8 cellular contexts compared by ENCODE assay signal in genomic region chr20:63573739-63574131, GRCh38. TPM values are rescaled to one million over a fixed set of nuclear protein-coding genes. Genes with fewer than 3 reads are reported as not detected.
DNase-seq lines count a peak whose midpoint lies in the region; ATAC-seq, FAIRE-seq and TF ChIP-seq lines count a peak whose summit lies in the region.

No MANE protein-coding gene starts in this region.

- H3K36me3 Mint-ChIP-seq in activated CD4-positive, alpha-beta T cell treated with anti-CD3 and anti-CD28 coated beads, Interleukin-2, amount 10 ng/mL, durations not matched to agents 24 days and 14 days (ENCODE audit: low read depth) = peaks cover 7% of the 10 kb centered on the region

- peak overlapping the region; percentile 80 for H3K27ac Mint-ChIP-seq in activated CD4-positive, alpha-beta T cell treated with anti-CD3 and anti-CD28 coated beads, Interleukin-2, amount 10 ng/mL, durations not matched to agents 24 days and 14 days

- H3K9me3 Mint-ChIP-seq in activated CD4-positive, alpha-beta T cell treated with anti-CD3 and anti-CD28 coated beads, Interleukin-2, amount 10 ng/mL, durations not matched to agents 24 days and 14 days = no peaks in the 10 kb centered on the region

- H2AFZ ChIP-seq in K562 (ENCODE audit: low read depth, low read length) = peak overlapping the region; percentile 59; the same call in 1 of the 2 replicates

- peaks cover 3% of the 10 kb centered on the region for H3K9me1 ChIP-seq in K562 (ENCODE audit: control insufficient read depth, insufficient read depth, low read length)

- peak; percentile 67 for DNase-seq in activated CD4-positive, alpha-beta T cell treated with anti-CD3 and anti-CD28 coated beads, Interleukin-2, amount 10 ng/mL, durations not matched to agents 24 days and 14 days
- DNase-seq in activated CD4-positive, alpha-beta T cell treated with anti-CD3 and anti-CD28 coated beads, Interleukin-2, amount 50 U/mL, for 48 hours = no peak
- DNase-seq in K562 (ENCODE audit: extremely low read depth in 1 of 4, low spot score in 3 of 4) (peak in 1 of 4 experiments; percentile 37), lower leg skin (ENCODE audit: low spot score in 2 of 2) (no peak), tibial nerve (ENCODE audit: low spot score in 2 of 2) (no peak), NCI-H2029 treated with DMSO at 0.1 percent for 48 hours (lab: John Stamatoyannopoulos, UW) (no peak)
- no peak for DNase-seq in activated CD8-positive, alpha-beta memory T cell treated with anti-CD3 and anti-CD28 coated beads, Interleukin-2, amount 50 U/mL, for 4 hours

- no peaks in the 10 kb centered on the region for H3K79me2 ChIP-seq in K562 (ENCODE audit: control insufficient read depth, insufficient read depth, low read length)

- intact Hi-C loops in activated CD4-positive, alpha-beta T cell treated with anti-CD3 and anti-CD28 coated beads, Interleukin-2, amount 10 ng/mL, durations not matched to agents 24 days and 14 days (cut with micrococcal nuclease) = loop anchor here (5.0 kb wide), 1 partner anchor 54 kb away; the partner anchor contains the start of gene GMEB2
- intact Hi-C loops in K562 (cut with micrococcal nuclease) = no loop called here
- intact Hi-C loops in lower leg skin (cut with DNase I; ENCODE audit: low total_unique reads) = no loop called here

- H3K9me3 ChIP-seq in K562 (replicated peaks; ENCODE audit: control insufficient read depth, insufficient read depth, low read depth, low read length) (no peaks in the 10 kb centered on the region), tibial nerve (no peaks in the 10 kb centered on the region)

- FAIRE-seq in K562 (lab: Jason Lieb, UNC) = no peak

- H3K27me3 ChIP-seq in K562 (ENCODE audit: control insufficient read depth in 2 of 2, insufficient read depth in 2 of 2, low read length in 2 of 2) (no peaks in the 10 kb centered on the region), tibial nerve (no peaks in the 10 kb centered on the region)

- H3K9ac ChIP-seq in K562 (ENCODE audit: insufficient read depth in 1 of 2, low read depth in 2 of 2, low read length in 2 of 2) = peak overlapping the region; percentile 64 to 95

- no TSS peak for BruUV-seq in K562 (replicated peaks; lab: Mats Ljungman, UMichigan)

- ATAC-seq in K562 (peak; percentile 11), GM21786 (IDR thresholded peaks at IDR 0.05; ENCODE audit: unreplicated experiment) (no peak)

- CTCF ChIA-PET in K562 (lab: Yijun Ruan, JAX; ENCODE audit: low intra/inter-chr PET ratio) = no interaction called here

- H3K36me3 ChIP-seq in K562 (ENCODE audit: control insufficient read depth, insufficient read depth, low read length) = no peaks in the 10 kb centered on the region
- peaks cover 0 to 25% (median 0%) of the 10 kb centered on the region in 3 donors for H3K36me3 ChIP-seq in tibial nerve

- H3K4me1 Mint-ChIP-seq in activated CD4-positive, alpha-beta T cell treated with anti-CD3 and anti-CD28 coated beads, Interleukin-2, amount 10 ng/mL, durations not matched to agents 24 days and 14 days = peaks cover 8% of the 10 kb centered on the region

- 5% methylated on average over 11 of the region's 23 CpGs for WGBS in K562 (ENCODE audit: insufficient coverage, low coverage, missing lambda C conversion rate)
- 0 to 9% methylated on average over 5 to 11 of the region's 23 CpGs for WGBS in lower leg skin, 2 donors
- 0 to 1% methylated on average over 13 to 18 of the region's 23 CpGs for WGBS in tibial nerve, 2 donors

- peak overlapping the region; percentile 67; the same call in 2 of the 3 replicates for H3K27ac ChIP-seq in K562 (ENCODE audit: extremely low read depth, low read depth, low read length)
- H3K27ac ChIP-seq in tibial nerve = peak overlapping the region; percentile 67 to 92 (median 80)

- H3K4me3 ChIP-seq in K562 = peak overlapping the region; percentile 58
- peak overlapping the region; percentile 41 for H3K4me3 ChIP-seq in lower leg skin (ENCODE audit: low read depth, poor library complexity, severe bottlenecking)
- H3K4me3 ChIP-seq in tibial nerve = peak overlapping the region; percentile 69 to 89 (median 82)

- peaks cover 3% of the 10 kb centered on the region; the same call in 1 of the 2 replicates for H4K20me1 ChIP-seq in K562 (replicated peaks; ENCODE audit: control insufficient read depth, insufficient read depth, low read length)

- H3K4me1 ChIP-seq in K562 (replicated peaks in 1 of 2; ENCODE audit: control insufficient read depth in 2 of 2, insufficient read depth in 2 of 2, low read length in 2 of 2) (peaks cover 4 to 64% of the 10 kb centered on the region in 2 experiments; a peak in 4 of 5 replicates), tibial nerve (peaks cover 0 to 27% (median 12%) of the 10 kb centered on the region in 4 donors)

- no peak for TF ChIP-seq CTCF in K562 (IDR thresholded peaks at IDR 0.05 in 2 of 3, conservative IDR thresholded peaks at IDR 0.05 in 1 of 3; ENCODE audit: insufficient read depth in 2 of 3, low read depth in 1 of 3, low read length in 3 of 3)
- no peak for TF ChIP-seq CTCF in lower leg skin (IDR thresholded peaks at IDR 0.05)
- no peak for TF ChIP-seq CTCF in tibial nerve (IDR thresholded peaks at IDR 0.05)

- H3K4me2 ChIP-seq in K562 (ENCODE audit: insufficient read depth, low read length) = peak overlapping the region; percentile 81

- H3K27me3 Mint-ChIP-seq in activated CD4-positive, alpha-beta T cell treated with anti-CD3 and anti-CD28 coated beads, Interleukin-2, amount 10 ng/mL, durations not matched to agents 24 days and 14 days = peaks cover 9% of the 10 kb centered on the region

- in situ Hi-C loops in K562 (cut with MboI) = no loop called here

- TF ChIP-seq EP300 in K562 (IDR thresholded peaks at IDR 0.05; ENCODE audit: low read length) = no peak
- no peak for TF ChIP-seq EP300 in tibial nerve (IDR thresholded peaks at IDR 0.05)

- TF ChIP-seq RAD21 in K562 (CRISPR knock-in tag; conservative IDR thresholded peaks at IDR 0.05 in 1 of 2, IDR thresholded peaks at IDR 0.05 in 1 of 2) = no peak

- peak overlapping the region; percentile 86 for H3K4me3 Mint-ChIP-seq in activated CD4-positive, alpha-beta T cell treated with anti-CD3 and anti-CD28 coated beads, Interleukin-2, amount 10 ng/mL, durations not matched to agents 24 days and 14 days

- POLR2A ChIA-PET in K562 (lab: Yijun Ruan, JAX) = interaction anchor here (0.6 kb wide), 2 partner anchors 17 to 53 kb away, joined by 3 read pairs; partner anchors contain the start of gene GMEB2

- TF ChIP-seq POLR2A in K562 (conservative IDR thresholded peaks at IDR 0.05) (no peak), lower leg skin (IDR thresholded peaks at IDR 0.05) (no peak), tibial nerve (IDR thresholded peaks at IDR 0.05) (no peak)

RNA-seq across cellular contexts. Expression of gene HELZ2, which starts 0.3 kb away (rescaled TPM):
- total RNA-seq in activated CD4-positive, alpha-beta T cell treated with anti-CD3 and anti-CD28 coated beads, Interleukin-2, amount 10 ng/mL, durations not matched to agents 24 days and 14 days = 13.7 and 15.9 TPM in 2 replicates
- total RNA-seq in K562 (2011; cell fraction: chromatin; rRNA removed; ENCODE audit: low replicate concordance) = 12.0 and 57.7 TPM in 2 replicates
- total RNA-seq in K562 (2011; cell fraction: nucleolus; rRNA removed) = 46.8 and 60.9 TPM in 2 replicates
- 17.9 and 18.1 TPM in 2 replicates for total RNA-seq in K562 (2011; cell fraction: nucleoplasm; rRNA removed)
- total RNA-seq in K562 (2014; rRNA removed) (5.0 and 5.9 TPM in 2 replicates), K562 (2014; rRNA removed; fragmentation: Illumina TruSeq; extraction: Trizol) (0.26 and 0.69 TPM in 2 replicates), K562 (2015; rRNA removed; fragmentation: Illumina TruSeq; extraction: Trizol) (2.4 and 3.5 TPM in 2 replicates), K562 (2021) (7.8 and 9.1 TPM in 2 replicates), lower leg skin (10 to 100 TPM; 26.9 to 35.4 (median 28.6) TPM), tibial nerve (10 to 100 TPM; 16.3 to 33.7 (median 24.7) TPM)
- polyA plus RNA-seq in K562 (2011; rRNA removed) (3.3 and 3.5 TPM in 2 replicates), K562 (2014; fragmentation: Illumina TruSeq; extraction: Trizol) (2.3 and 3.5 TPM in 2 replicates), K562 (2014; fragmentation: Nextera tagmentation; extraction: Ambion mirVana) (under 1 TPM in 1 of 2 experiments, not detected in 1; 0.03 TPM), K562 (2014; rRNA removed) (2.8 and 5.0 TPM in 2 replicates)
- 1.7 and 5.6 TPM in 2 replicates for polyA plus RNA-seq in K562 (2011; cell fraction: cytosol; rRNA removed)
- polyA plus RNA-seq in K562 (2011; cell fraction: nucleus; rRNA removed) = 8.9 and 19.2 TPM in 2 replicates
- 4.9 and 15.0 TPM in 2 replicates for polyA plus RNA-seq in K562 (2012)
- polyA minus RNA-seq in K562 (2011; rRNA and poly(A)+ RNA removed) = 2.3 and 6.2 TPM in 2 replicates
- 7.4 and 13.1 TPM in 2 replicates for polyA minus RNA-seq in K562 (2011; cell fraction: cytosol; rRNA and poly(A)+ RNA removed)
- polyA minus RNA-seq in K562 (2011; cell fraction: nucleus; rRNA and poly(A)+ RNA removed) = 15.1 and 18.3 TPM in 2 replicates

RNA-seq across cellular contexts. Expression of gene FNDC11, which starts 19.8 kb away (rescaled TPM):
- 0.12 and 0.16 TPM in 2 replicates for total RNA-seq in activated CD4-positive, alpha-beta T cell treated with anti-CD3 and anti-CD28 coated beads, Interleukin-2, amount 10 ng/mL, durations not matched to agents 24 days and 14 days
- total RNA-seq in K562 (2011; cell fraction: chromatin; rRNA removed; ENCODE audit: low replicate concordance) = 1.1 and 6.2 TPM in 2 replicates
- 5.0 and 5.5 TPM in 2 replicates for total RNA-seq in K562 (2011; cell fraction: nucleolus; rRNA removed)
- total RNA-seq in K562 (2011; cell fraction: nucleoplasm; rRNA removed) = 1.8 and 2.2 TPM in 2 replicates
- total RNA-seq in K562 (2014; rRNA removed) (0.64 and 0.65 TPM in 2 replicates), K562 (2014; rRNA removed; fragmentation: Illumina TruSeq; extraction: Trizol) (0.06 TPM in 1 of 2 replicates, not detected in the other), K562 (2015; rRNA removed; fragmentation: Illumina TruSeq; extraction: Trizol) (0.14 and 0.23 TPM in 2 replicates), K562 (2021) (0.74 and 0.89 TPM in 2 replicates), lower leg skin (under 1 TPM in 2 of 4 donors, not detected in 2; 0.12 to 0.39 TPM), tibial nerve (1 to 10 TPM in 1 of 4 donors, under 1 TPM in 2, not detected in 1; 0.21 to 1.4 (median 0.30) TPM)
- polyA plus RNA-seq in K562 (2011; rRNA removed) (1.2 TPM in 2 replicates), K562 (2014; fragmentation: Illumina TruSeq; extraction: Trizol) (0.15 and 0.39 TPM in 2 replicates), K562 (2014; fragmentation: Nextera tagmentation; extraction: Ambion mirVana) (under 1 TPM in 1 of 2 experiments, not detected in 1; 0.08 TPM), K562 (2014; rRNA removed) (1.2 and 2.3 TPM in 2 replicates)
- 1.9 and 6.4 TPM in 2 replicates for polyA plus RNA-seq in K562 (2011; cell fraction: cytosol; rRNA removed)
- polyA plus RNA-seq in K562 (2011; cell fraction: nucleus; rRNA removed) = 5.8 and 19.1 TPM in 2 replicates
- polyA plus RNA-seq in K562 (2012) = 0.94 and 1.1 TPM in 2 replicates
- polyA minus RNA-seq in K562 (2011; rRNA and poly(A)+ RNA removed) = 0.45 and 0.56 TPM in 2 replicates
- 0.46 and 1.3 TPM in 2 replicates for polyA minus RNA-seq in K562 (2011; cell fraction: cytosol; rRNA and poly(A)+ RNA removed)
- polyA minus RNA-seq in K562 (2011; cell fraction: nucleus; rRNA and poly(A)+ RNA removed) = 1.6 and 3.9 TPM in 2 replicates

RNA-seq across cellular contexts. Expression of gene SRMS, which starts 26.2 kb away (rescaled TPM):
- total RNA-seq in activated CD4-positive, alpha-beta T cell treated with anti-CD3 and anti-CD28 coated beads, Interleukin-2, amount 10 ng/mL, durations not matched to agents 24 days and 14 days = not detected in 2 replicates
- total RNA-seq in K562 (2011; cell fraction: chromatin; rRNA removed; ENCODE audit: low replicate concordance) = not detected in 2 replicates
- total RNA-seq in K562 (2011; cell fraction: nucleolus; rRNA removed) = 0.17 TPM in 1 of 2 replicates, not detected in the other
- total RNA-seq in K562 (2011; cell fraction: nucleoplasm; rRNA removed) = not detected in 2 replicates
- not detected in 2 replicates for total RNA-seq in K562 (2014; rRNA removed)
- not detected in 2 replicates for total RNA-seq in K562 (2014; rRNA removed; fragmentation: Illumina TruSeq; extraction: Trizol)
- total RNA-seq in K562 (2015; rRNA removed; fragmentation: Illumina TruSeq; extraction: Trizol) = not detected in 2 replicates
- not detected in 2 replicates for total RNA-seq in K562 (2021)
- polyA plus RNA-seq in K562 (2011; rRNA removed) = 0.04 and 0.07 TPM in 2 replicates
- 0.03 and 0.07 TPM in 2 replicates for polyA plus RNA-seq in K562 (2011; cell fraction: cytosol; rRNA removed)
- 0.13 and 0.21 TPM in 2 replicates for polyA plus RNA-seq in K562 (2011; cell fraction: nucleus; rRNA removed)
- 0.05 TPM in 1 of 2 replicates, not detected in the other for polyA plus RNA-seq in K562 (2012)
- not detected in 2 replicates for polyA plus RNA-seq in K562 (2014; fragmentation: Illumina TruSeq; extraction: Trizol)
- polyA plus RNA-seq in K562 (2014; fragmentation: Nextera tagmentation; extraction: Ambion mirVana) = not detected
- not detected in 2 replicates for polyA plus RNA-seq in K562 (2014; rRNA removed)
- polyA minus RNA-seq in K562 (2011; rRNA and poly(A)+ RNA removed) = not detected in 2 replicates
- not detected in 2 replicates for polyA minus RNA-seq in K562 (2011; cell fraction: cytosol; rRNA and poly(A)+ RNA removed)
- not detected in 2 replicates for polyA minus RNA-seq in K562 (2011; cell fraction: nucleus; rRNA and poly(A)+ RNA removed)
- total RNA-seq in lower leg skin = under 1 TPM in 3 of 4 donors, not detected in 1; 0.16 to 0.59 (median 0.37) TPM
- not detected for total RNA-seq in tibial nerve

RNA-seq across cellular contexts. Expression of gene PTK6, which starts 36.6 kb away (rescaled TPM):
- 0.19 and 0.35 TPM in 2 replicates for total RNA-seq in activated CD4-positive, alpha-beta T cell treated with anti-CD3 and anti-CD28 coated beads, Interleukin-2, amount 10 ng/mL, durations not matched to agents 24 days and 14 days
- not detected in 2 replicates for total RNA-seq in K562 (2011; cell fraction: chromatin; rRNA removed; ENCODE audit: low replicate concordance)
- total RNA-seq in K562 (2011; cell fraction: nucleolus; rRNA removed) = not detected in 2 replicates
- total RNA-seq in K562 (2011; cell fraction: nucleoplasm; rRNA removed) = not detected in 2 replicates
- total RNA-seq in K562 (2014; rRNA removed) (not detected in 2 replicates), K562 (2014; rRNA removed; fragmentation: Illumina TruSeq; extraction: Trizol) (not detected in 2 replicates), K562 (2015; rRNA removed; fragmentation: Illumina TruSeq; extraction: Trizol) (not detected in 2 replicates), K562 (2021) (not detected in 2 replicates), lower leg skin (100 to 1,000 TPM in 1 of 4 donors, 10 to 100 TPM in 3; 72.4 to 101 (median 79.9) TPM), tibial nerve (under 1 TPM in 2 of 4 donors, not detected in 2; 0.21 to 0.90 TPM)
- polyA plus RNA-seq in K562 (2011; rRNA removed) (not detected in 2 replicates), K562 (2014; fragmentation: Illumina TruSeq; extraction: Trizol) (not detected in 2 replicates), K562 (2014; fragmentation: Nextera tagmentation; extraction: Ambion mirVana) (not detected), K562 (2014; rRNA removed) (0.07 TPM in 1 of 2 replicates, not detected in the other)
- polyA plus RNA-seq in K562 (2011; cell fraction: cytosol; rRNA removed) = 0.03 TPM in 1 of 2 replicates, not detected in the other
- polyA plus RNA-seq in K562 (2011; cell fraction: nucleus; rRNA removed) = not detected in 2 replicates
- 0.11 TPM in 1 of 2 replicates, not detected in the other for polyA plus RNA-seq in K562 (2012)
- polyA minus RNA-seq in K562 (2011; rRNA and poly(A)+ RNA removed) = not detected in 2 replicates
- polyA minus RNA-seq in K562 (2011; cell fraction: cytosol; rRNA and poly(A)+ RNA removed) = not detected in 2 replicates
- polyA minus RNA-seq in K562 (2011; cell fraction: nucleus; rRNA and poly(A)+ RNA removed) = not detected in 2 replicates

RNA-seq across cellular contexts. Expression of gene GMEB2, which starts 53.2 kb away (rescaled TPM):
- total RNA-seq in activated CD4-positive, alpha-beta T cell treated with anti-CD3 and anti-CD28 coated beads, Interleukin-2, amount 10 ng/mL, durations not matched to agents 24 days and 14 days = 13.9 and 14.1 TPM in 2 replicates
- 8.8 and 18.6 TPM in 2 replicates for total RNA-seq in K562 (2011; cell fraction: chromatin; rRNA removed; ENCODE audit: low replicate concordance)
- total RNA-seq in K562 (2011; cell fraction: nucleolus; rRNA removed) = 13.2 and 13.8 TPM in 2 replicates
- total RNA-seq in K562 (2011; cell fraction: nucleoplasm; rRNA removed) = 10.0 and 10.4 TPM in 2 replicates
- 10.2 and 11.5 TPM in 2 replicates for total RNA-seq in K562 (2014; rRNA removed)
- total RNA-seq in K562 (2014; rRNA removed; fragmentation: Illumina TruSeq; extraction: Trizol) = 2.6 and 2.8 TPM in 2 replicates
- total RNA-seq in K562 (2015; rRNA removed; fragmentation: Illumina TruSeq; extraction: Trizol) = 5.2 and 5.5 TPM in 2 replicates
- 11.5 and 13.9 TPM in 2 replicates for total RNA-seq in K562 (2021)
- 7.4 and 8.1 TPM in 2 replicates for polyA plus RNA-seq in K562 (2011; rRNA removed)
- 8.1 and 14.6 TPM in 2 replicates for polyA plus RNA-seq in K562 (2011; cell fraction: cytosol; rRNA removed)
- polyA plus RNA-seq in K562 (2011; cell fraction: nucleus; rRNA removed) = 18.5 and 27.6 TPM in 2 replicates
- polyA plus RNA-seq in K562 (2012) = 8.0 and 9.6 TPM in 2 replicates
- 6.3 and 8.8 TPM in 2 replicates for polyA plus RNA-seq in K562 (2014; fragmentation: Illumina TruSeq; extraction: Trizol)
- under 1 TPM; 0.03 to 0.08 TPM for polyA plus RNA-seq in K562 (2014; fragmentation: Nextera tagmentation; extraction: Ambion mirVana)
- 8.4 and 8.5 TPM in 2 replicates for polyA plus RNA-seq in K562 (2014; rRNA removed)
- polyA minus RNA-seq in K562 (2011; rRNA and poly(A)+ RNA removed) = 3.0 and 4.5 TPM in 2 replicates
- 6.2 and 7.3 TPM in 2 replicates for polyA minus RNA-seq in K562 (2011; cell fraction: cytosol; rRNA and poly(A)+ RNA removed)
- polyA minus RNA-seq in K562 (2011; cell fraction: nucleus; rRNA and poly(A)+ RNA removed) = 4.3 and 4.4 TPM in 2 replicates
- total RNA-seq in lower leg skin = 10 to 100 TPM; 11.9 to 18.3 (median 13.7) TPM
- 10 to 100 TPM; 12.5 to 14.7 (median 13.7) TPM for total RNA-seq in tibial nerve
